In the genomic region with DNA sequence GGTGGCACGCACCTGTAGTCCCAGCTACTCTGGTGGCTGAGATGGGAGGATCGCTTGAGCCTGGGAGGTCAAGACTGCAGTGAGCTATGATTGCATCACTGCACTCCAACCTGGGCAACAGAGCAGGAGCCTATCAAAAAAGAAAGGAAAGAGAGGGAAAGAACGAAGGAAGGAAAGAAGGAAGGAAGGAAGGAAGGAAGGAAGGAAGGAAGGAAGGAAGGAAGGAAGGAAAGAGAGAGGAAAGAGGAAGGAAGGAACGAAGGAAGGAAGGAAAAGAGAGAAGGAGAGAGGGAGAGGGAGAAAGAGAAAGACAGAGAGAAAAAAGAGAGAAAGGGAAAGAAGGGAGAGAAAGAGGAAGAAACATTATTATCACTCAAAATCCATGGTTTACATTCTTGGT, we compare ENCODE assay signal across 1 cellular context. TPM values are rescaled to one million over a fixed set of nuclear protein-coding genes. Genes with fewer than 3 reads are reported as not detected.
"Had no signal": no experiment of that assay in that cellular context is flagged by ENCODE, and none has a peak within 500 bp of the region (broad histone marks: within the 10 kb centered on the region; RNA-seq: fewer than 3 reads in every experiment).

No MANE protein-coding gene starts in this region.

RNA-seq across cellular contexts. Expression of a gene that starts 6.7 kb away (rescaled TPM):
- polyA plus RNA-seq: IgD-negative memory B cell had no signal
